27 cellular contexts compared by ENCODE assay signal in the genomic region with DNA sequence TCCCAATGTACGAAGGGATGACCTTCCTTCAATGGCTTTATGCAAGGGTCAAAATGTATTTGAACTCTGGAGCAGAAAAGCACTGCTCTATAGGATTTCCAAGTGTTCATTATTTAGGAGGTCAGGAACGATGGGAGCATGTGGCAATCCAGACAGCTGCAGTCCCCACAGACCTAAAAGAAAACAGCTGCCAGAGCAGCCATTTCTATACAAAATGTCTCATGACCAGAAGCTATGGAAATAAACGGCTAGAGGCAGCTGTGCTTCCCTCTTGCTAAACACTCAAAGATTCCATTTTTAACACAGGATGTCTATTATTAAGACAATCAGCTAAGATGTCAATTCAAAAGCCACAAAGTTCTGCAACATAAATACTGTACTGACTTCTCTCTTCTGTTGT.
"Had no signal": no experiment of that assay in that cellular context is flagged by ENCODE, and none has a peak within 500 bp of the region (broad histone marks: within the 10 kb centered on the region; RNA-seq: fewer than 3 reads in every experiment).

No MANE protein-coding gene starts in this region.

- H3K4me2 ChIP-seq: SK-N-SH had no signal

- H3K4me1 Mint-ChIP-seq: activated CD4-positive, alpha-beta T cell treated with anti-CD3 and anti-CD28 coated beads for 36 hours; activated naive CD8-positive, alpha-beta T cell treated with anti-CD3 and anti-CD28 coated beads, Interleukin-2, amount 10 ng/mL, durations not matched to agents 7 days and 5 days; IgD-negative memory B cell had no signal

- ATAC-seq: activated CD4-positive, alpha-beta T cell treated with anti-CD3 and anti-CD28 coated beads for 36 hours; activated CD8-positive, alpha-beta T cell treated with anti-CD3 and anti-CD28 coated beads for 36 hours; Right ventricle myocardium inferior had no signal

- H3K4me3 ChIP-seq: adrenal gland, breast epithelium, MG63 had no signal

- H3K4me3 Mint-ChIP-seq: activated CD4-positive, alpha-beta T cell treated with anti-CD3 and anti-CD28 coated beads for 36 hours; activated CD8-positive, alpha-beta T cell treated with anti-CD3 and anti-CD28 coated beads for 36 hours; activated naive CD8-positive, alpha-beta T cell treated with anti-CD3 and anti-CD28 coated beads, Interleukin-2, amount 10 ng/mL, durations not matched to agents 7 days and 5 days; IgD-negative memory B cell had no signal

- H3K27me3 Mint-ChIP-seq: activated CD4-positive, alpha-beta T cell treated with anti-CD3 and anti-CD28 coated beads for 36 hours; activated CD8-positive, alpha-beta T cell treated with anti-CD3 and anti-CD28 coated beads for 36 hours; activated naive CD8-positive, alpha-beta T cell treated with anti-CD3 and anti-CD28 coated beads, Interleukin-2, amount 10 ng/mL, durations not matched to agents 7 days and 5 days; IgD-negative memory B cell had no signal

- H3K9ac ChIP-seq: SK-N-SH had no signal

- H3K36me3 ChIP-seq: adrenal gland, breast epithelium, MG63, WERI-Rb-1 had no signal

- H3K27me3 ChIP-seq: adrenal gland, breast epithelium, MG63 had no signal

- DNase-seq: activated CD4-positive, alpha-beta T cell treated with anti-CD3 and anti-CD28 coated beads for 36 hours; activated CD8-positive, alpha-beta memory T cell treated with anti-CD3 and anti-CD28 coated beads, Interleukin-2, amount 50 U/mL, for 48 hours; activated CD8-positive, alpha-beta T cell treated with anti-CD3 and anti-CD28 coated beads for 36 hours; activated naive CD4-positive, alpha-beta T cell treated with anti-CD3 and anti-CD28 coated beads, Interleukin-2, amount 50 U/mL, for 16 hours; activated naive CD8-positive, alpha-beta T cell treated with anti-CD3 and anti-CD28 coated beads, Interleukin-2, amount 10 ng/mL, durations not matched to agents 7 days and 5 days; activated T-cell treated with anti-CD3 and anti-CD28 coated beads, Interleukin-2, amount 50 U/mL, for 1 hour; adrenal gland; anterior cingulate cortex; caudate nucleus; KG1; MG63; NCI-H1092; NCI-H1417 treated with DMSO at 0.1 percent for 48 hours; NCI-H1694; NCI-H2029; NCI-H2107; NCI-H2171 treated with DMSO at 0.1 percent for 48 hours; NCI-H226; NCI-H510A; NCI-H526 treated with DMSO at 0.1 percent for 48 hours; NCI-H82; SK-N-SH; T-helper 1 cell; WERI-Rb-1 had no signal

- H3K36me3 Mint-ChIP-seq: activated naive CD8-positive, alpha-beta T cell treated with anti-CD3 and anti-CD28 coated beads, Interleukin-2, amount 10 ng/mL, durations not matched to agents 7 days and 5 days; IgD-negative memory B cell had no signal

- H3K27ac ChIP-seq: adrenal gland, breast epithelium, WERI-Rb-1 had no signal

- H3K9me3 ChIP-seq: MG63 had no signal

- H3K4me1 ChIP-seq: adrenal gland, breast epithelium had no signal

- H3K27ac Mint-ChIP-seq: activated CD4-positive, alpha-beta T cell treated with anti-CD3 and anti-CD28 coated beads for 36 hours; activated CD8-positive, alpha-beta T cell treated with anti-CD3 and anti-CD28 coated beads for 36 hours; activated naive CD8-positive, alpha-beta T cell treated with anti-CD3 and anti-CD28 coated beads, Interleukin-2, amount 10 ng/mL, durations not matched to agents 7 days and 5 days; IgD-negative memory B cell had no signal
